Comparison of ENCODE assay signal across 12 cellular contexts in the genomic region with DNA sequence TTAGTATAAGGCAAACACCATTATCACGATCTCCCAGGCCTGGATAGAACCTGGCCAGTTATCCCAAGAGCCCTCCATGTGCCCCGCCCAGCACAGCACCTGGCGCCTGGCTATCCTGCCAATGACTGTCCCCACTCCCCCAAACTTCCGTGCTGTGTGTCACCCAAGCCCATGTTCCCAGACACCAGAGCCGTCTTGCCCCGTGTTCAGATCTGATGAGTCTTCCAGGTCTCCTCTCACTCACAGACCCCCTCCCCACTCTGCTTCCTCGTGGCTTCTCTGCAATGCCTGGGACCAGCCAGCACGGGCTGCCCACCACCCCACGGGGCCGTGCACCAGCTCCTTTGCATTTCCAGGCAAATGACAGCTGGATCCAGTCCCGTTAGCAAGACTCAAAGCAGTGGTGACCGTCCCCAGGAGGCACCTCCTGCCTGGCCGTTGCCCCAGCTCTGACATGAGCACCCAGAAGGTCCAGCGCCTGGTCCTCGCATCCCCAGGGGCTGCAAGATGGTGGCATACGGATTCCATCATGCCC.
"Had no signal": no experiment of that assay in that cellular context is flagged by ENCODE, and none has a peak within 500 bp of the region (broad histone marks: within the 10 kb centered on the region; RNA-seq: fewer than 3 reads in every experiment).

No MANE protein-coding gene starts in this region.

- H3K9me3 ChIP-seq: colonic mucosa, SK-N-SH, thoracic aorta had no signal

- H3K36me3 ChIP-seq: colonic mucosa, thoracic aorta had no signal

- H3K4me1 Mint-ChIP-seq: stimulated activated naive CD8-positive, alpha-beta T cell treated with anti-CD3 and anti-CD28 coated beads, Interleukin-15, amount 100 ng/mL, for 72 hours had no signal

- H3K27ac Mint-ChIP-seq: natural killer cell; stimulated activated naive CD8-positive, alpha-beta T cell treated with anti-CD3 and anti-CD28 coated beads, Interleukin-15, amount 100 ng/mL, for 72 hours had no signal

- H3K27ac ChIP-seq: colonic mucosa, thoracic aorta had no signal

- H3K4me3 Mint-ChIP-seq: natural killer cell; stimulated activated naive CD8-positive, alpha-beta T cell treated with anti-CD3 and anti-CD28 coated beads, Interleukin-15, amount 100 ng/mL, for 72 hours had no signal

- H3K4me1 ChIP-seq: colonic mucosa had no signal

- ATAC-seq: natural killer cell; stimulated activated naive CD8-positive, alpha-beta T cell treated with anti-CD3 and anti-CD28 coated beads, Interleukin-15, amount 100 ng/mL, for 72 hours had no signal

- H3K36me3 Mint-ChIP-seq: natural killer cell had no signal

- H3K27me3 ChIP-seq: colonic mucosa had no signal

- H3K4me2 ChIP-seq: SK-N-SH had no signal

- H3K9ac ChIP-seq: SK-N-SH had no signal

- H3K9me3 Mint-ChIP-seq: natural killer cell had no signal

- H3K4me3 ChIP-seq: colonic mucosa, thoracic aorta had no signal

- DNase-seq: activated CD4-positive, alpha-beta T cell treated with anti-CD3 and anti-CD28 coated beads, Interleukin-2, amount 50 U/mL, for 1 hour; activated gamma-delta T cell treated with Interleukin-2 at 50 U/mL for 16 hours; colonic mucosa; effector CD4-positive, alpha-beta T cell; kidney; natural killer cell; SK-N-SH; stimulated activated CD4-positive, alpha-beta T cell treated with anti-CD3 and anti-CD28 coated beads, Interleukin-15, amount 100 ng/mL, for 24 hours; stimulated activated CD4-positive, alpha-beta T cell treated with anti-CD3 and anti-CD28 coated beads, Interleukin-4, amount 100 ng/mL, for 24 hours; stimulated activated naive CD8-positive, alpha-beta T cell treated with anti-CD3 and anti-CD28 coated beads, Interleukin-15, amount 100 ng/mL, for 72 hours; T-helper 1 cell had no signal
